ENCODE assay signal across 8 cellular contexts in genomic region chr3:89107461-89108035, GRCh38. TPM values are rescaled to one million over a fixed set of nuclear protein-coding genes. Genes with fewer than 3 reads are reported as not detected.
DNase-seq lines count a peak whose midpoint lies in the region; ATAC-seq and TF ChIP-seq lines count a peak whose summit lies in the region.

Gene EPHA3, plus strand, starts transcription at chr3:89107621. Its CDS starts 128 bp downstream, at chr3:89107749.

- H3K9me3 ChIP-seq in endocrine pancreas (ENCODE audit: control insufficient read depth, low read length) (no peaks in the 10 kb centered on the region), lung (ENCODE audit: control insufficient read depth in 2 of 2, insufficient read depth in 1 of 2, low read length in 1 of 2) (no peaks in the 10 kb centered on the region)

- H3K27ac ChIP-seq in lung (ENCODE audit: low read depth in 1 of 2, low read length in 1 of 2) = no peak within 1 kb of the TSS

- in situ Hi-C loops in GM13977 (cut with MboI; ENCODE audit: low pct_unique_long_range_greater_than_20kb, low sequenced_read_pairs, unreplicated experiment) = loop anchor here (25.0 kb wide), 1 partner anchor 895 kb away; no protein-coding TSS in a partner anchor

- H3K9ac ChIP-seq in endocrine pancreas (ENCODE audit: control insufficient read depth, insufficient read depth, low read length) = no peak within 1 kb of the TSS

- WGBS in lung, 2 donors = 1 to 2% methylated on average over 29 of the region's 29 CpGs

- H3K4me3 ChIP-seq in endocrine pancreas (ENCODE audit: control insufficient read depth, insufficient read depth, low read length) = peak within 1 kb of the TSS; percentile 8
- H3K4me3 ChIP-seq in lung = no peak within 1 kb of the TSS

- no peaks in the 10 kb centered on the region for H3K36me3 ChIP-seq in endocrine pancreas (ENCODE audit: control insufficient read depth, insufficient read depth, low read length)
- H3K36me3 ChIP-seq in lung (ENCODE audit: control insufficient read depth in 2 of 2, insufficient read depth in 2 of 2, low read length in 2 of 2) = no peaks in the 10 kb centered on the region

- DNase-seq in GM13977 (ENCODE audit: low spot score) = peak; percentile 56
- peak; percentile 10 for DNase-seq in NCI-H1092 (lab: John Stamatoyannopoulos, UW)
- DNase-seq in activated CD4-positive, alpha-beta T cell treated with anti-CD3 and anti-CD28 coated beads, Interleukin-2, amount 50 U/mL, for 24 hours (ENCODE audit: low read depth in 1 of 2, low spot score in 1 of 2) = peak; percentile 16 to 32
- peak; percentile 56 for DNase-seq in lung (ENCODE audit: low spot score)
- DNase-seq in stimulated activated CD8-positive, alpha-beta memory T cell treated with anti-CD3 and anti-CD28 coated beads, Interleukin-15, amount 100 ng/mL, for 1 hour (ENCODE audit: low read depth) = peak; percentile 0
- no peak for DNase-seq in NCI-H2029 (lab: John Stamatoyannopoulos, UW)

- H3K4me1 ChIP-seq in endocrine pancreas (ENCODE audit: control insufficient read depth, insufficient read depth, low read length) = no peaks in the 10 kb centered on the region
- no peaks in the 10 kb centered on the region for H3K4me1 ChIP-seq in lung (ENCODE audit: control insufficient read depth in 2 of 2, insufficient read depth in 2 of 2, low read length in 2 of 2)

- no peak for TF ChIP-seq CTCF in GM13977 (IDR thresholded peaks at IDR 0.05; ENCODE audit: extremely low read depth, insufficient read depth, missing control alignments)
- no peak for TF ChIP-seq CTCF in lung (IDR thresholded peaks at IDR 0.05; ENCODE audit: control extremely low read depth, extremely low read depth)

- H3K27me3 ChIP-seq in endocrine pancreas (ENCODE audit: control insufficient read depth, insufficient read depth, low read length) (peaks cover 2% of the 10 kb centered on the region), lung (ENCODE audit: control insufficient read depth, insufficient read depth) (no peaks in the 10 kb centered on the region)

- ATAC-seq in HG02588 (IDR thresholded peaks at IDR 0.05; ENCODE audit: unreplicated experiment) (peak; percentile 99), lung (ENCODE audit: insufficient read depth, low FRiP score) (peak; percentile 77)

RNA-seq across cellular contexts. Expression of gene EPHA3, which starts in this region (rescaled TPM):
- 10 to 100 TPM in 1 of 2 donors, 1 to 10 TPM in 1; 2.5 to 11.7 TPM for total RNA-seq in lung
- polyA plus RNA-seq in lung = under 1 TPM; 0.18 to 0.48 TPM
